8 cellular contexts compared by ENCODE assay signal in the genomic region with DNA sequence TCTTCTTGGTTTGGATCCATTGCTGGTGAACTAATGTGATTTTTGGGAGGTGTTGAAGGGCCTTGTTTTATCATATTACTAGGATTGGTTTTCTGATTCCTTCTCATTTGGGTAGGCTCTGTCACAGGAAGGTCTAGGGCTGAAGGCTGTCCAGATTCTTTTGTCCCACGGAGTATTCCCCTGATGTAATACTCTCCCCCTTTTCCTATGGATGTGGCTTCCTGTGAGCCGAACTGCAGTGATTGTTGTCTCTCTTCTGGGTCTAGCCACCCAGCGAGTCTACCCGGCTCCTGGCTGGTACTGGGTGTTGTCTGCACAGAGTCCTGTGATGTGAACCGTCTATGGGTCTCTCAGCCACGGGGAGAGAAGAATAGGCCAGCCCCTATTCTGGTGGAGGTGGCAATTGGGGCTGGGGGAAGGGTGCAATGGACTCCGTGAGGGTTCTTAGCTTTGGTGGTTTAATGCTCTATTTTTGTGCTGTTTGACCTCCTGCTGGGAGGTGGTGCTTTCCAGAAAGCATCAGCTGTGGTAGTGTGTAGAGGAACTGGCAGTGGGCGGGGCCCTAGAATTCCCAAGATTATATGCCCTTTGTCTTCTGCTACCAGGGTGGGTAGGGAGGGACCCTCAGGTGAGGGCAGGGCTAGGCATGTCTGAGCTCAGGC. TPM values are rescaled to one million over a fixed set of nuclear protein-coding genes. Genes with fewer than 3 reads are reported as not detected.
DNase-seq lines count a peak whose midpoint lies in the region; FAIRE-seq and TF ChIP-seq lines count a peak whose summit lies in the region.
"Not testable (repeated sequence)": the region's sequence is repeated elsewhere in the genome, so short reads cannot be mapped to it uniquely, and the experiment has no call there.
"Had no signal": no experiment of that assay in that cellular context is flagged by ENCODE, and none has a peak within 500 bp of the region (broad histone marks: within the 10 kb centered on the region; RNA-seq: fewer than 3 reads in every experiment).

No MANE protein-coding gene starts in this region.

- not testable (repeated sequence) for TF ChIP-seq CTCF in brain microvascular endothelial cell (IDR thresholded peaks at IDR 0.05; ENCODE audit: low read depth, low read length, missing control alignments); keratinocyte (optimal IDR thresholded peaks at IDR 0.05 in 1 of 3, IDR thresholded peaks at IDR 0.05 in 1 of 3, conservative IDR thresholded peaks at IDR 0.05 in 1 of 3; ENCODE audit: extremely low read depth in 1 of 3, insufficient read depth in 2 of 3, low read length in 3 of 3); smooth muscle cell (IDR thresholded peaks at IDR 0.05; ENCODE audit: borderline replicate concordance, insufficient read depth, poor library complexity, severe bottlenecking)

- not testable (repeated sequence) for H3K79me1 ChIP-seq in neuronal stem cell (ENCODE audit: low read depth, low read length)

- peak overlapping the region; percentile 35 for H3K27ac ChIP-seq in HUES48 (ENCODE audit: low read depth, low read length)
- peak overlapping the region; percentile 57 for H3K27ac ChIP-seq in SJCRH30
- peak overlapping the region; percentile 41 for H3K27ac ChIP-seq in brain microvascular endothelial cell
- H3K27ac ChIP-seq in epithelial cell of prostate = peak overlapping the region; percentile 43
- H3K27ac ChIP-seq in keratinocyte (ENCODE audit: control insufficient read depth, insufficient read depth, low read length); neuronal stem cell (replicated peaks; ENCODE audit: low read length): not testable (repeated sequence)
- peak overlapping the region; percentile 98 for H3K27ac ChIP-seq in smooth muscle cell (ENCODE audit: low read depth)

- FAIRE-seq in keratinocyte (lab: Jason Lieb, UNC) = not testable (repeated sequence)

- H3K27me3 ChIP-seq in HUES48 (ENCODE audit: control insufficient read depth, insufficient read depth, low read length); SJCRH30; brain microvascular endothelial cell (replicated peaks); keratinocyte (ENCODE audit: control insufficient read depth, extremely low read depth, insufficient read depth, low read length); neuronal stem cell (ENCODE audit: control insufficient read depth in 3 of 3, insufficient read depth in 3 of 3, low read depth in 1 of 3, low read length in 3 of 3); smooth muscle cell (ENCODE audit: low read depth): not testable (repeated sequence)

- peak in 1 of 2 experiments; percentile 51 for DNase-seq in SJCRH30
- DNase-seq in brain microvascular endothelial cell; epithelial cell of prostate (ENCODE audit: low read depth, low spot score); keratinocyte (ENCODE audit: low read depth, low spot score); neuronal stem cell (ENCODE audit: low spot score); smooth muscle cell (lab: John Stamatoyannopoulos, UW; ENCODE audit: unreplicated experiment): not testable (repeated sequence)

- H3K9me1 ChIP-seq in keratinocyte (ENCODE audit: control insufficient read depth, extremely low read depth, insufficient read depth, low read length) = not testable (repeated sequence)

- not testable (repeated sequence) for H3K23ac ChIP-seq in neuronal stem cell (ENCODE audit: low read depth, low read length, poor library complexity)

- H3K4me1 ChIP-seq in HUES48 (ENCODE audit: control insufficient read depth, insufficient read depth, low read length); SJCRH30; keratinocyte (ENCODE audit: control insufficient read depth, extremely low read depth, insufficient read depth, low read length); neuronal stem cell (ENCODE audit: control insufficient read depth in 2 of 2, insufficient read depth in 1 of 2, low read depth in 1 of 2, low read length in 2 of 2); smooth muscle cell (ENCODE audit: low read depth): not testable (repeated sequence)

- peak overlapping the region; percentile 40 for H2AFZ ChIP-seq in keratinocyte (ENCODE audit: control insufficient read depth, low read length)
- peak overlapping the region; percentile 36 for H2AFZ ChIP-seq in neuronal stem cell (ENCODE audit: low read length)
- H2AFZ ChIP-seq in smooth muscle cell (ENCODE audit: low read depth) = not testable (repeated sequence)

- H4K91ac ChIP-seq in neuronal stem cell (ENCODE audit: low read depth, low read length, poor library complexity) = not testable (repeated sequence)

- WGBS in neuronal stem cell (ENCODE audit: extremely low coverage in 2 of 2, insufficient read length in 2 of 2, insufficient replicate concordance in 1 of 2), 2 donors = no CpG with 5 or more reads among the region's 8 CpGs
- 62% methylated on average over 8 of the region's 8 CpGs for WGBS in smooth muscle cell (ENCODE audit: low lambda C conversion rate)

- H4K20me1 ChIP-seq in keratinocyte (ENCODE audit: control insufficient read depth, extremely low read depth, insufficient read depth, low read length); smooth muscle cell (ENCODE audit: low read depth): not testable (repeated sequence)

- not testable (repeated sequence) for H3K9me3 ChIP-seq in HUES48 (ENCODE audit: control insufficient read depth, insufficient read depth, low read length); SJCRH30 (replicated peaks); keratinocyte (ENCODE audit: control insufficient read depth, low read depth, low read length); neuronal stem cell (replicated peaks in 1 of 2; ENCODE audit: control insufficient read depth in 2 of 2, insufficient read depth in 1 of 2, low read depth in 1 of 2, low read length in 2 of 2); smooth muscle cell (replicated peaks; ENCODE audit: low read depth)

- H2BK5ac ChIP-seq in neuronal stem cell (ENCODE audit: low read length) = not testable (repeated sequence)

- H3F3A ChIP-seq in smooth muscle cell (ENCODE audit: low read depth) = not testable (repeated sequence)

- H2BK12ac ChIP-seq in neuronal stem cell (ENCODE audit: low read length) = not testable (repeated sequence)

- not testable (repeated sequence) for H3K9ac ChIP-seq in HUES48 (ENCODE audit: low read depth, low read length); keratinocyte (ENCODE audit: control insufficient read depth, extremely low read depth, insufficient read depth, low read length); neuronal stem cell (ENCODE audit: low read depth, low read length, poor library complexity)
- peak overlapping the region; percentile 87 for H3K9ac ChIP-seq in smooth muscle cell (ENCODE audit: low read depth)

- H2BK15ac ChIP-seq in neuronal stem cell (ENCODE audit: low read length) = not testable (repeated sequence)

- not testable (repeated sequence) for H4K8ac ChIP-seq in neuronal stem cell (ENCODE audit: low read depth, low read length)

- in situ Hi-C loops in brain microvascular endothelial cell (cut with HindIII; ENCODE audit: low pct_ligation_motif_present, low sequenced_read_pairs) = not testable (repeated sequence)

- H3K36me3 ChIP-seq in HUES48 (ENCODE audit: control insufficient read depth, insufficient read depth, low read length); SJCRH30; brain microvascular endothelial cell (replicated peaks); keratinocyte (ENCODE audit: control insufficient read depth in 2 of 2, extremely low read depth in 1 of 2, insufficient read depth in 2 of 2, low read length in 2 of 2); neuronal stem cell (replicated peaks in 1 of 2; ENCODE audit: control insufficient read depth in 2 of 2, insufficient read depth in 2 of 2, low read length in 2 of 2); smooth muscle cell (ENCODE audit: low read depth): not testable (repeated sequence)

- not testable (repeated sequence) for H3K79me2 ChIP-seq in keratinocyte (ENCODE audit: control insufficient read depth, insufficient read depth, low read length); smooth muscle cell (ENCODE audit: low read depth)

- dilution Hi-C loops in keratinocyte (cut with MboI; ENCODE audit: extremely low pct_ligation_motif_present, low sequenced_read_pairs) = not testable (repeated sequence)

- H3K4ac ChIP-seq in neuronal stem cell (ENCODE audit: low read length) = not testable (repeated sequence)

- H3K14ac ChIP-seq in neuronal stem cell (ENCODE audit: low read length) = not testable (repeated sequence)

- H2AK5ac ChIP-seq in neuronal stem cell (ENCODE audit: low read depth, low read length) = not testable (repeated sequence)

- not testable (repeated sequence) for H2BK120ac ChIP-seq in neuronal stem cell (ENCODE audit: low read depth, low read length)

- not testable (repeated sequence) for H3K18ac ChIP-seq in neuronal stem cell (ENCODE audit: low read length)

- H3K4me2 ChIP-seq in keratinocyte (ENCODE audit: control insufficient read depth, extremely low read depth, insufficient read depth, low read depth, low read length); neuronal stem cell (ENCODE audit: insufficient read depth, low read length, poor library complexity, severe bottlenecking): not testable (repeated sequence)
- H3K4me2 ChIP-seq in smooth muscle cell = peak overlapping the region; percentile 71

- not testable (repeated sequence) for H3K4me3 ChIP-seq in HUES48 (ENCODE audit: low read depth, low read length); SJCRH30; brain microvascular endothelial cell (ENCODE audit: low read depth, low read length); keratinocyte (ENCODE audit: control insufficient read depth in 2 of 3, extremely low read depth in 1 of 3, insufficient read depth in 2 of 3, low read depth in 1 of 3, low read length in 3 of 3); neuronal stem cell (ENCODE audit: low read length in 2 of 2); smooth muscle cell

RNA-seq across cellular contexts. Expression of a gene that starts 24.1 kb away (rescaled TPM):
- total RNA-seq in SJCRH30 (2014; rRNA removed; shearing (Covaris generic)) = 137 and 144 TPM in 2 replicates
- polyA plus RNA-seq in keratinocyte (0.08 TPM in 1 of 3 replicates, not detected in the others), smooth muscle cell (309 and 356 TPM in 2 replicates)
- polyA plus RNA-seq in keratinocyte (2011; ENCODE audit: low read depth) = 0.24 TPM
- polyA plus RNA-seq in keratinocyte (2011; cell fraction: cytosol; rRNA removed) = not detected in 2 replicates
- 0.03 TPM in 1 of 2 replicates, not detected in the other for polyA plus RNA-seq in keratinocyte (2011; cell fraction: nucleus; rRNA removed)
- polyA plus RNA-seq in keratinocyte (2012; ENCODE audit: low replicate concordance) = 0.41 TPM in 1 of 2 replicates, not detected in the other
- not detected in 3 replicates for polyA minus RNA-seq in keratinocyte
- polyA minus RNA-seq in keratinocyte (2011; cell fraction: cytosol; rRNA and poly(A)+ RNA removed) = not detected
- polyA minus RNA-seq in keratinocyte (2011; cell fraction: nucleus; rRNA and poly(A)+ RNA removed) = not detected in 2 replicates
- 8.0 TPM for polyA plus RNA-seq in neuronal stem cell (2013, experiment 1 of 2)
- 7.3 TPM for polyA plus RNA-seq in neuronal stem cell (2013, experiment 2 of 2)
- 691 and 781 TPM in 2 replicates for total RNA-seq in smooth muscle cell
- total RNA-seq: CD8-positive, alpha-beta T cell had no signal
